ENCODE assay signal across 11 cellular contexts in genomic region chr2:101329026-101329425, GRCh38. TPM values are rescaled to one million over a fixed set of nuclear protein-coding genes. Genes with fewer than 3 reads are reported as not detected.
DNase-seq lines count a peak whose midpoint lies in the region; ATAC-seq and TF ChIP-seq lines count a peak whose summit lies in the region.
"Had no signal": no experiment of that assay in that cellular context is flagged by ENCODE, and none has a peak within 500 bp of the region (broad histone marks: within the 10 kb centered on the region; RNA-seq: fewer than 3 reads in every experiment).

No MANE protein-coding gene starts in this region.

- TF ChIP-seq CTCF in DOHH2 (IDR thresholded peaks at IDR 0.05; ENCODE audit: low read depth, low read length, poor library complexity, severe bottlenecking), result no peak
- TF ChIP-seq CTCF in osteocyte (IDR thresholded peaks at IDR 0.05), result no peak

- POLR2A ChIA-PET in activated CD8-positive, alpha-beta T cell treated with anti-CD3 and anti-CD28 coated beads, Interleukin-2, amount 10 ng/mL, durations not matched to agents 7 days and 5 days (lab: Charles Lee), result interaction anchor here (0.5 to 3.6 kb wide), 7 partner anchors 9 to 190 kb away, joined by 3 to 30 read pairs (median 4); partner anchors contain the start of gene RNF149

- H3K4me1 Mint-ChIP-seq in activated CD8-positive, alpha-beta T cell treated with anti-CD3 and anti-CD28 coated beads, Interleukin-2, amount 10 ng/mL, durations not matched to agents 7 days and 5 days (ENCODE audit: low read depth), result peaks cover 11% of the 10 kb centered on the region
- H3K4me1 Mint-ChIP-seq in osteocyte (ENCODE audit: unreplicated experiment), result no peaks in the 10 kb centered on the region

- no peaks in the 10 kb centered on the region for H3K36me3 ChIP-seq in BLaER1
- no peaks in the 10 kb centered on the region for H3K36me3 ChIP-seq in DOHH2 (ENCODE audit: control insufficient read depth, low read length)

- peak; percentile 28 for ATAC-seq in activated CD8-positive, alpha-beta T cell treated with anti-CD3 and anti-CD28 coated beads, Interleukin-2, amount 10 ng/mL, durations not matched to agents 7 days and 5 days
- ATAC-seq in GM18870 (IDR thresholded peaks at IDR 0.05; ENCODE audit: unreplicated experiment), result no peak

- H3K4me1 ChIP-seq in BLaER1, result peaks cover 38% of the 10 kb centered on the region
- H3K4me1 ChIP-seq in DOHH2 (ENCODE audit: control insufficient read depth, low read length), result peaks cover 18% of the 10 kb centered on the region

- CTCF ChIA-PET in activated CD8-positive, alpha-beta T cell treated with anti-CD3 and anti-CD28 coated beads, Interleukin-2, amount 10 ng/mL, durations not matched to agents 7 days and 5 days (lab: Charles Lee), result interaction anchor here (0.7 to 4.1 kb wide), 6 partner anchors 12 to 58 kb away, joined by 3 to 50 read pairs (median 4); partner anchors contain the start of genes CREG2 and RNF149

- H3K27me3 ChIP-seq in BLaER1, result no peaks in the 10 kb centered on the region
- no peaks in the 10 kb centered on the region for H3K27me3 ChIP-seq in DOHH2 (ENCODE audit: control insufficient read depth, low read length)

- 0 out of 2 replicates have a peak, but pooled peaks cover 3% of the 10 kb centered on the region for H3F3A ChIP-seq in DOHH2 (ENCODE audit: control insufficient read depth, insufficient read depth)

- no peaks in the 10 kb centered on the region for H3K9me2 ChIP-seq in DOHH2 (replicated peaks; ENCODE audit: control insufficient read depth, low read length)

- H3K9ac ChIP-seq in BLaER1, result no peak overlapping the region

- H3K27me3 Mint-ChIP-seq in activated CD8-positive, alpha-beta T cell treated with anti-CD3 and anti-CD28 coated beads, Interleukin-2, amount 10 ng/mL, durations not matched to agents 7 days and 5 days (ENCODE audit: low read depth), result no peaks in the 10 kb centered on the region
- peaks cover 6% of the 10 kb centered on the region for H3K27me3 Mint-ChIP-seq in osteocyte (ENCODE audit: unreplicated experiment)
- H3K27me3 Mint-ChIP-seq: brain had no signal

- H3K4me2 ChIP-seq in BLaER1 (peak overlapping the region; percentile 73), DOHH2 (ENCODE audit: low read length) (peak overlapping the region; percentile 56)

- no peaks in the 10 kb centered on the region for H3K79me2 ChIP-seq in DOHH2 (ENCODE audit: control insufficient read depth, low read length)

- H3K9me3 ChIP-seq in BLaER1, result peaks cover 8% of the 10 kb centered on the region; the same call in 1 of the 2 replicates
- peaks cover 12% of the 10 kb centered on the region for H3K9me3 ChIP-seq in DOHH2 (ENCODE audit: control insufficient read depth, insufficient read depth, low read length)

- no peak overlapping the region for H3K4me3 Mint-ChIP-seq in activated CD8-positive, alpha-beta T cell treated with anti-CD3 and anti-CD28 coated beads, Interleukin-2, amount 10 ng/mL, durations not matched to agents 7 days and 5 days
- no peak overlapping the region for H3K4me3 Mint-ChIP-seq in osteocyte (ENCODE audit: unreplicated experiment)
- H3K4me3 Mint-ChIP-seq: brain had no signal

- no peaks in the 10 kb centered on the region for H3K36me3 Mint-ChIP-seq in activated CD8-positive, alpha-beta T cell treated with anti-CD3 and anti-CD28 coated beads, Interleukin-2, amount 10 ng/mL, durations not matched to agents 7 days and 5 days (ENCODE audit: low read depth)
- H3K36me3 Mint-ChIP-seq in osteocyte (ENCODE audit: unreplicated experiment), result no peaks in the 10 kb centered on the region
- H3K36me3 Mint-ChIP-seq: brain had no signal

- peak overlapping the region; percentile 72 for H3K27ac ChIP-seq in BLaER1
- peak overlapping the region; percentile 41 for H3K27ac ChIP-seq in DOHH2 (ENCODE audit: low read depth, low read length)

- no peaks in the 10 kb centered on the region for H4K20me1 ChIP-seq in BLaER1
- H4K20me1 ChIP-seq in DOHH2 (ENCODE audit: control insufficient read depth, insufficient read depth, low read depth, low read length), result no peaks in the 10 kb centered on the region

- H3K4me3 ChIP-seq in BLaER1, result no peak overlapping the region
- H3K4me3 ChIP-seq in DOHH2 (ENCODE audit: low read length), result peak overlapping the region; percentile 50

- no peaks in the 10 kb centered on the region for H3K9me3 Mint-ChIP-seq in activated CD8-positive, alpha-beta T cell treated with anti-CD3 and anti-CD28 coated beads, Interleukin-2, amount 10 ng/mL, durations not matched to agents 7 days and 5 days (ENCODE audit: insufficient read depth)
- no peaks in the 10 kb centered on the region for H3K9me3 Mint-ChIP-seq in osteocyte (ENCODE audit: unreplicated experiment)

- H3K27ac Mint-ChIP-seq in activated CD8-positive, alpha-beta T cell treated with anti-CD3 and anti-CD28 coated beads, Interleukin-2, amount 10 ng/mL, durations not matched to agents 7 days and 5 days, result no peak overlapping the region
- H3K27ac Mint-ChIP-seq in osteocyte (ENCODE audit: unreplicated experiment), result no peak overlapping the region
- H3K27ac Mint-ChIP-seq: brain had no signal

- DNase-seq in activated CD8-positive, alpha-beta T cell treated with anti-CD3 and anti-CD28 coated beads, Interleukin-2, amount 10 ng/mL, durations not matched to agents 7 days and 5 days, result no peak
- DNase-seq in kidney tubule cell (ENCODE audit: low spot score) (peak; percentile 8), AG08396 (ENCODE audit: low spot score) (no peak), mesenteric fat pad (ENCODE audit: low spot score) (no peak), osteocyte (ENCODE audit: extremely low spot score, unreplicated experiment) (no peak)
- DNase-seq: NCI-H1417 treated with DMSO at 0.1 percent for 48 hours, NCI-H82 had no signal

RNA-seq across cellular contexts. Expression of gene RNF149, which starts 20.5 kb away (rescaled TPM):
- total RNA-seq in activated CD8-positive, alpha-beta T cell treated with anti-CD3 and anti-CD28 coated beads, Interleukin-2, amount 10 ng/mL, durations not matched to agents 7 days and 5 days, result 10 to 100 TPM; 64.2 to 71.5 TPM
- 105 TPM for total RNA-seq in mesenteric fat pad
- 31.8 and 34.7 TPM in 2 replicates for total RNA-seq in osteocyte

RNA-seq across cellular contexts. Expression of gene CREG2, which starts 58.3 kb away (rescaled TPM):
- total RNA-seq in activated CD8-positive, alpha-beta T cell treated with anti-CD3 and anti-CD28 coated beads, Interleukin-2, amount 10 ng/mL, durations not matched to agents 7 days and 5 days, result not detected
- total RNA-seq in mesenteric fat pad, result not detected
- not detected in 2 replicates for total RNA-seq in osteocyte
